ENCODE assay signal across 9 cellular contexts in genomic region chr1:85534072-85534471, GRCh38. TPM values are rescaled to one million over a fixed set of nuclear protein-coding genes. Genes with fewer than 3 reads are reported as not detected.
DNase-seq lines count a peak whose midpoint lies in the region; ATAC-seq, FAIRE-seq and TF ChIP-seq lines count a peak whose summit lies in the region.
"Not testable (repeated sequence)": the region's sequence is repeated elsewhere in the genome, so short reads cannot be mapped to it uniquely, and the experiment has no call there.
"Had no signal": no experiment of that assay in that cellular context is flagged by ENCODE, and none has a peak within 500 bp of the region (broad histone marks: within the 10 kb centered on the region; RNA-seq: fewer than 3 reads in every experiment).

No MANE protein-coding gene starts in this region.

- ATAC-seq in IMR-90 (ENCODE audit: low read depth): peak; percentile 82

- H3K4ac ChIP-seq in IMR-90 (ENCODE audit: low read depth, low read length); mesenchymal stem cell (ENCODE audit: low read depth in 1 of 2, low read length in 2 of 2): not testable (repeated sequence)

- not testable (repeated sequence) for H4K5ac ChIP-seq in IMR-90 (ENCODE audit: low read depth, low read length)

- H2AK9ac ChIP-seq in IMR-90 (replicated peaks; ENCODE audit: low read depth, low read length, poor library complexity): not testable (repeated sequence)

- not testable (repeated sequence) for H3K79me1 ChIP-seq in IMR-90 (ENCODE audit: low read depth in 1 of 2, low read length in 2 of 2); mesenchymal stem cell (replicated peaks; ENCODE audit: low read length, poor library complexity, severe bottlenecking)

- POLR2A ChIA-PET in IMR-90 (lab: Charles Lee; ENCODE audit: unreplicated experiment): not testable (repeated sequence)

- not testable (repeated sequence) for TF ChIP-seq EP300 in esophagus muscularis mucosa (IDR thresholded peaks at IDR 0.05)

- CTCF ChIA-PET in IMR-90 (lab: Yijun Ruan, JAX): not testable (repeated sequence)

- not testable (repeated sequence) for H3K9me1 ChIP-seq in IMR-90 (ENCODE audit: insufficient read depth, low read length)

- not testable (repeated sequence) for H3K9me3 ChIP-seq in IMR-90 (ENCODE audit: control insufficient read depth, insufficient read depth, low read length); esophagus muscularis mucosa; mesenchymal stem cell (ENCODE audit: control insufficient read depth, low read length); skeletal muscle satellite cell (replicated peaks; ENCODE audit: low read length); uterus

- not testable (repeated sequence) for H3K27me3 ChIP-seq in IMR-90 (ENCODE audit: control insufficient read depth, insufficient read depth, low read length); esophagus muscularis mucosa; mesenchymal stem cell (ENCODE audit: control insufficient read depth in 1 of 2, insufficient read depth in 1 of 2, low read length in 2 of 2); skeletal muscle satellite cell (ENCODE audit: control insufficient read depth, insufficient read depth, low read length); uterus

- H4K20me1 ChIP-seq in IMR-90 (ENCODE audit: insufficient read depth, low read length): not testable (repeated sequence)

- not testable (repeated sequence) for H3K4me2 ChIP-seq in IMR-90 (ENCODE audit: low read depth, low read length); mesenchymal stem cell (ENCODE audit: low read length, poor library complexity, severe bottlenecking)
- peak overlapping the region; percentile 8 for H3K4me2 ChIP-seq in skeletal muscle satellite cell (ENCODE audit: low read length)

- dilution Hi-C loops in IMR-90 (cut with HindIII; ENCODE audit: low sequenced_read_pairs, unreplicated experiment): not testable (repeated sequence)

- intact Hi-C loops in IMR-90 (cut with micrococcal nuclease); esophagus muscularis mucosa (cut with DNase I); uterus (cut with DNase I; ENCODE audit: low total_unique reads): not testable (repeated sequence)

- not testable (repeated sequence) for H2BK5ac ChIP-seq in IMR-90 (ENCODE audit: low read depth, low read length, poor library complexity, severe bottlenecking); mesenchymal stem cell (ENCODE audit: low read depth, low read length, poor library complexity, severe bottlenecking)

- H3K14ac ChIP-seq in IMR-90 (replicated peaks; ENCODE audit: low read depth, low read length); mesenchymal stem cell (ENCODE audit: low read length in 2 of 2): not testable (repeated sequence)

- not testable (repeated sequence) for H3K18ac ChIP-seq in IMR-90 (ENCODE audit: low read depth, low read length); mesenchymal stem cell (ENCODE audit: low read depth in 1 of 2, low read length in 2 of 2)

- not testable (repeated sequence) for H3K4me1 ChIP-seq in IMR-90 (ENCODE audit: control insufficient read depth, insufficient read depth, low read length); mesenchymal stem cell (ENCODE audit: control insufficient read depth, insufficient read depth, low read depth, low read length); uterus
- H3K4me1 ChIP-seq in esophagus muscularis mucosa (peaks cover 0 to 13% (median 6%) of the 10 kb centered on the region in 4 donors), skeletal muscle satellite cell (ENCODE audit: control insufficient read depth, insufficient read depth, low read length) (peaks cover 17% of the 10 kb centered on the region)

- TF ChIP-seq CTCF in IMR-90 (conservative IDR thresholded peaks at IDR 0.05; ENCODE audit: low read depth, low read length); esophagus muscularis mucosa (IDR thresholded peaks at IDR 0.05); fibroblast of villous mesenchyme (IDR thresholded peaks at IDR 0.05; ENCODE audit: insufficient read depth, low read depth, low read length); uterus (IDR thresholded peaks at IDR 0.05): not testable (repeated sequence)

- in situ Hi-C loops in IMR-90 (cut with MboI; ENCODE audit: low sequenced_read_pairs): not testable (repeated sequence)

- H4K8ac ChIP-seq in IMR-90 (ENCODE audit: low read depth in 2 of 2, low read length in 2 of 2); mesenchymal stem cell (ENCODE audit: low read length): not testable (repeated sequence)

- TF ChIP-seq RAD21 in IMR-90 (IDR thresholded peaks at IDR 0.05; ENCODE audit: low read length): not testable (repeated sequence)

- not testable (repeated sequence) for H2AFZ ChIP-seq in IMR-90 (replicated peaks; ENCODE audit: low read length, poor library complexity); mesenchymal stem cell (ENCODE audit: low read depth, low read length)

- H4K91ac ChIP-seq in IMR-90 (ENCODE audit: insufficient read depth, low read depth, low read length); mesenchymal stem cell (ENCODE audit: low read length): not testable (repeated sequence)

- H2BK20ac ChIP-seq in IMR-90 (ENCODE audit: low read depth, low read length): not testable (repeated sequence)

- H3K27ac ChIP-seq in IMR-90 (ENCODE audit: insufficient read depth, low read length); mesenchymal stem cell (ENCODE audit: low read length, poor library complexity, severe bottlenecking): not testable (repeated sequence)
- H3K27ac ChIP-seq in esophagus muscularis mucosa (replicated peaks in 1 of 4): peak overlapping the region; percentile 13 to 61 (median 52)
- H3K27ac ChIP-seq in uterus: peak overlapping the region; percentile 61 to 88

- not testable (repeated sequence) for H3K4me3 ChIP-seq in IMR-90 (ENCODE audit: insufficient read depth, low read depth, low read length); esophagus muscularis mucosa; fibroblast of villous mesenchyme (ENCODE audit: low read depth, low read length); mesenchymal stem cell (ENCODE audit: insufficient read depth in 1 of 2, low read depth in 1 of 2, low read length in 2 of 2); skeletal muscle satellite cell (ENCODE audit: low read length); uterus

- TF ChIP-seq POLR2A in IMR-90 (IDR thresholded peaks at IDR 0.05; ENCODE audit: low read depth, low read length); esophagus muscularis mucosa (IDR thresholded peaks at IDR 0.05; ENCODE audit: low read depth); uterus (IDR thresholded peaks at IDR 0.05): not testable (repeated sequence)

- not testable (repeated sequence) for H2BK120ac ChIP-seq in IMR-90 (ENCODE audit: low read depth, low read length); mesenchymal stem cell (ENCODE audit: low read depth, low read length)

- peak; percentile 6 for FAIRE-seq in G401.6 (lab: Jason Lieb, UNC)

- not testable (repeated sequence) for H2BK15ac ChIP-seq in IMR-90 (ENCODE audit: low read depth, low read length); mesenchymal stem cell (ENCODE audit: low read depth, poor library complexity, severe bottlenecking)

- H3K56ac ChIP-seq in IMR-90 (ENCODE audit: extremely low read depth, insufficient read depth, low read length): not testable (repeated sequence)

- not testable (repeated sequence) for BruUV-seq in IMR-90 (replicated peaks; lab: Mats Ljungman, UMichigan)

- H2AK5ac ChIP-seq in IMR-90 (ENCODE audit: low read depth, low read length); mesenchymal stem cell (ENCODE audit: low read length, severe bottlenecking): not testable (repeated sequence)

- not testable (repeated sequence) for H3K23ac ChIP-seq in IMR-90 (ENCODE audit: low read depth, low read length); mesenchymal stem cell (ENCODE audit: low read length in 2 of 2)

- peak; percentile 33 for DNase-seq in IMR-90
- DNase-seq in amniotic epithelial cell (ENCODE audit: low read depth): peak; percentile 36
- DNase-seq in esophagus muscularis mucosa (ENCODE audit: extremely low spot score); uterus: not testable (repeated sequence)
- peak; percentile 56 for DNase-seq in fibroblast of villous mesenchyme (ENCODE audit: low read depth)
- peak; percentile 54 for DNase-seq in mesenchymal stem cell

- WGBS in IMR-90 (ENCODE audit: extremely low coverage in 2 of 2, insufficient read length in 1 of 2), 2 experiments: no CpG with 5 or more reads among the region's 2 CpGs
- WGBS in esophagus muscularis mucosa: 75% methylated on average over 2 of the region's 2 CpGs
- 92% methylated on average over 1 of the region's 2 CpGs for WGBS in mesenchymal stem cell

- H3K36me3 ChIP-seq in IMR-90 (ENCODE audit: control insufficient read depth, insufficient read depth, low read length); esophagus muscularis mucosa; mesenchymal stem cell (ENCODE audit: control insufficient read depth in 1 of 2, insufficient read depth in 2 of 2, low read depth in 1 of 2, low read length in 2 of 2); skeletal muscle satellite cell (ENCODE audit: insufficient read depth, low read length); uterus: not testable (repeated sequence)

- H2BK12ac ChIP-seq in mesenchymal stem cell (ENCODE audit: low read length in 2 of 2): not testable (repeated sequence)

- not testable (repeated sequence) for H3K9ac ChIP-seq in IMR-90 (ENCODE audit: low read depth, low read length)
- H3K9ac ChIP-seq in mesenchymal stem cell (ENCODE audit: low read length) (peak overlapping the region; percentile 18), skeletal muscle satellite cell (ENCODE audit: low read depth, low read length) (peak overlapping the region; percentile 58)

RNA-seq across cellular contexts. Expression of gene CCN1, which starts 46.5 kb away (rescaled TPM):
- total RNA-seq in IMR-90 (2012; rRNA removed): 76.9 and 90.3 TPM in 2 replicates
- 819 and 905 TPM in 2 replicates for polyA plus RNA-seq in IMR-90 (2012; rRNA removed)
- polyA plus RNA-seq in IMR-90 (2012; cell fraction: cytosol; rRNA removed): 700 and 814 TPM in 2 replicates
- polyA plus RNA-seq in IMR-90 (2012; cell fraction: nucleus; rRNA removed; ENCODE audit: low replicate concordance): 1,179 and 1,372 TPM in 2 replicates
- 100 to 1,000 TPM in 1 of 4 donors, 10 to 100 TPM in 3; 65.4 to 157 (median 75.9) TPM for total RNA-seq in esophagus muscularis mucosa
- total RNA-seq in fibroblast of villous mesenchyme: 149 and 163 TPM in 2 replicates
- 408 TPM for polyA plus RNA-seq in mesenchymal stem cell (2013, experiment 1 of 2)
- polyA plus RNA-seq in mesenchymal stem cell (2013, experiment 2 of 2): 395 TPM
- total RNA-seq in skeletal muscle satellite cell (2012; rRNA removed): 17.5 and 49.4 TPM in 2 replicates
- total RNA-seq in uterus: 100 to 1,000 TPM in 2 of 4 donors, 10 to 100 TPM in 2; 28.2 to 324 (median 134) TPM
- total RNA-seq: CD4-positive, alpha-beta memory T cell had no signal
- polyA plus RNA-seq: CD4-positive, alpha-beta memory T cell had no signal
